In genomic region chr5:43313035-43313853, GRCh38 we compare ENCODE assay signal across 8 cellular contexts. TPM values are rescaled to one million over a fixed set of nuclear protein-coding genes. Genes with fewer than 3 reads are reported as not detected.
A peak's percentile ranks its signal among the peaks of the same experiment; 100 is the strongest.
DNase-seq lines count a peak whose midpoint lies in the region; ATAC-seq and TF ChIP-seq lines count a peak whose summit lies in the region.

HMGCS1 (minus strand) TSS chr5:43313412; CDS start chr5:43298965, 14,447 bp downstream.

- H3K4me1 ChIP-seq in lung (ENCODE audit: control insufficient read depth in 2 of 2, insufficient read depth in 2 of 2, low read length in 2 of 2) = peaks cover 6 to 9% of the 10 kb centered on the region in 2 donors

- no peak for TF ChIP-seq CTCF in GM20000 (IDR thresholded peaks at IDR 0.05; ENCODE audit: extremely low read depth, missing control alignments)
- TF ChIP-seq CTCF in lung (IDR thresholded peaks at IDR 0.05; ENCODE audit: control extremely low read depth, extremely low read depth) = no peak

- H3K27me3 ChIP-seq in lung (ENCODE audit: control insufficient read depth, insufficient read depth) = no peaks in the 10 kb centered on the region

- peak within 1 kb of the TSS; percentile 83 for H3K4me3 ChIP-seq in lung

- WGBS in lung, 2 donors = 0 to 1% methylated on average over 70 of the region's 70 CpGs

- DNase-seq in CMK (ENCODE audit: low read depth) (peak; percentile 99), GM20000 (ENCODE audit: low spot score) (peak; percentile 92), HT-29 (ENCODE audit: low spot score) (peak; percentile 100), NOMO-1 (lab: John Stamatoyannopoulos, UW; ENCODE audit: unreplicated experiment in 2 of 2) (peak; percentile 100), lung (ENCODE audit: low spot score) (peak; percentile 99)
- peak; percentile 97 for DNase-seq in effector CD8-positive, alpha-beta T cell (lab: John Stamatoyannopoulos, UW)
- DNase-seq in stimulated activated CD4-positive, alpha-beta T cell treated with anti-CD3 and anti-CD28 coated beads, TNF-alpha, amount 100 ng/mL, for 4 hours (ENCODE audit: low read depth in 3 of 3) = peak; percentile 93 to 97 (median 96)

- peak within 1 kb of the TSS; percentile 94 to 95 for H3K27ac ChIP-seq in lung (ENCODE audit: low read depth in 1 of 2, low read length in 1 of 2)

- POLR2A ChIA-PET in activated CD8-positive, alpha-beta memory T cell treated with anti-CD3 and anti-CD28 coated beads for 36 hours (lab: Charles Lee) = interaction anchor here (0.5 to 2.9 kb wide), 9 partner anchors 10 to 363 kb away, joined by 3 to 36 read pairs (median 5); partner anchors contain the start of genes NIM1K, TMEM267 and ZNF131

- no peaks in the 10 kb centered on the region for H3K36me3 ChIP-seq in lung (ENCODE audit: control insufficient read depth in 2 of 2, insufficient read depth in 2 of 2, low read length in 2 of 2)

- CTCF ChIA-PET in activated CD8-positive, alpha-beta memory T cell treated with anti-CD3 and anti-CD28 coated beads for 36 hours (lab: Charles Lee) = interaction anchor here (1.0 to 1.6 kb wide), 6 partner anchors 9 to 207 kb away, joined by 3 to 8 read pairs (median 4); partner anchors contain the start of gene TMEM267

- no peaks in the 10 kb centered on the region for H3K9me3 ChIP-seq in lung (ENCODE audit: control insufficient read depth in 2 of 2, insufficient read depth in 1 of 2, low read length in 1 of 2)

- peak; percentile 97 for ATAC-seq in lung (ENCODE audit: insufficient read depth, low FRiP score)

RNA-seq across cellular contexts. Expression of gene HMGCS1, which starts in this region (rescaled TPM):
- 50.6 and 51.4 TPM in 2 replicates for total RNA-seq in HT-29 (2014; rRNA removed; shearing (Covaris generic))
- 10 to 100 TPM; 91.4 to 93.3 TPM for total RNA-seq in activated CD8-positive, alpha-beta memory T cell treated with anti-CD3 and anti-CD28 coated beads for 36 hours
- total RNA-seq in lung = 100 to 1,000 TPM; 194 to 360 TPM
- 100 to 1,000 TPM in 1 of 2 donors, 10 to 100 TPM in 1; 91.9 to 135 TPM for polyA plus RNA-seq in lung

Comparison
In these comparisons a context has a peak if more than half of its experiments do, and no peak if none do; other contexts are left out.
1. Peak in every context shown above with its lines: DNase-seq, ATAC-seq, H3K4me3 ChIP-seq and H3K27ac ChIP-seq.